In genomic region chr1:2561898-2562895, GRCh38 we compare ENCODE assay signal across 11 cellular contexts. TPM values are rescaled to one million over a fixed set of nuclear protein-coding genes. Genes with fewer than 3 reads are reported as not detected.
DNase-seq lines count a peak whose midpoint lies in the region; ATAC-seq and TF ChIP-seq lines count a peak whose summit lies in the region.
"Had no signal": no experiment of that assay in that cellular context is flagged by ENCODE, and none has a peak within 500 bp of the region (broad histone marks: within the 10 kb centered on the region; RNA-seq: fewer than 3 reads in every experiment).

No MANE protein-coding gene starts in this region.

- intact Hi-C loops in left ventricle myocardium superior (cut with micrococcal nuclease), result no loop called here
- intact Hi-C loops in tibial artery (cut with DNase I; ENCODE audit: low total_unique reads), result no loop called here
- intact Hi-C loops in gastrocnemius medialis (cut with DNase I; ENCODE audit: low total_unique reads), result no loop called here

- in situ Hi-C loops in gastrocnemius medialis (cut with MboI; ENCODE audit: low sequenced_read_pairs in 4 of 4), result no loop called here

- TF ChIP-seq POLR2A in Peyer's patch (IDR thresholded peaks at IDR 0.05) (no peak), gastrocnemius medialis (IDR thresholded peaks at IDR 0.05) (no peak)

- H3K4me3 ChIP-seq in cardiac muscle cell, result no peak overlapping the region
- no peak overlapping the region for H3K4me3 ChIP-seq in Peyer's patch
- no peak overlapping the region for H3K4me3 ChIP-seq in fibroblast of villous mesenchyme (ENCODE audit: low read depth, low read length)
- no peak overlapping the region for H3K4me3 ChIP-seq in tibial artery
- H3K4me3 ChIP-seq in gastrocnemius medialis, result no peak overlapping the region

- H3K36me3 ChIP-seq in cardiac muscle cell, result no peaks in the 10 kb centered on the region
- peaks cover 0 to 63% (median 0%) of the 10 kb centered on the region in 3 donors for H3K36me3 ChIP-seq in Peyer's patch
- peaks cover 0 to 58% (median 33%) of the 10 kb centered on the region in 3 donors for H3K36me3 ChIP-seq in tibial artery
- H3K36me3 ChIP-seq in gastrocnemius medialis, result no peaks in the 10 kb centered on the region

- ATAC-seq in left ventricle myocardium superior (no peak), HG03439 (IDR thresholded peaks at IDR 0.05; ENCODE audit: unreplicated experiment) (no peak), GM19397 (IDR thresholded peaks at IDR 0.05; ENCODE audit: unreplicated experiment) (no peak), gastrocnemius medialis (no peak)

- DNase-seq in cardiac muscle cell (ENCODE audit: low read depth in 1 of 2, low spot score in 1 of 2) (no peak), left ventricle myocardium superior (no peak), Peyer's patch (peak in 1 of 3 donors; percentile 54), fibroblast of villous mesenchyme (ENCODE audit: low read depth) (no peak), tibial artery (no peak), gastrocnemius medialis (no peak)
- DNase-seq: activated CD8-positive, alpha-beta memory T cell treated with anti-CD3 and anti-CD28 coated beads for 24 hours; NCI-H524 had no signal

- no peaks in the 10 kb centered on the region for H3K27me3 ChIP-seq in cardiac muscle cell
- peaks cover 0 to 2% of the 10 kb centered on the region in 2 donors for H3K27me3 ChIP-seq in Peyer's patch
- H3K27me3 ChIP-seq in tibial artery, result peaks cover 0 to 20% of the 10 kb centered on the region in 2 donors
- H3K27me3 ChIP-seq in gastrocnemius medialis, result peaks cover 0 to 8% (median 4%) of the 10 kb centered on the region in 3 donors

- no peak overlapping the region for H3K27ac ChIP-seq in cardiac muscle cell
- H3K27ac ChIP-seq in Peyer's patch, result no peak overlapping the region
- no peak overlapping the region for H3K27ac ChIP-seq in tibial artery
- H3K27ac ChIP-seq in gastrocnemius medialis, result no peak overlapping the region

- peak; percentile 37 for TF ChIP-seq CTCF in cardiac muscle cell (IDR thresholded peaks at IDR 0.05; ENCODE audit: low read depth, low read length)
- peak in 5 of 6 experiments; percentile 30 to 66 (median 51) for TF ChIP-seq CTCF in Peyer's patch (IDR thresholded peaks at IDR 0.05)
- peak; percentile 44 for TF ChIP-seq CTCF in fibroblast of villous mesenchyme (IDR thresholded peaks at IDR 0.05; ENCODE audit: insufficient read depth, low read depth, low read length)
- TF ChIP-seq CTCF in tibial artery (IDR thresholded peaks at IDR 0.05), result peak; percentile 7 to 15
- TF ChIP-seq CTCF in gastrocnemius medialis (IDR thresholded peaks at IDR 0.05 in 4 of 5, conservative IDR thresholded peaks at IDR 0.05 in 1 of 5), result no peak

- no peaks in the 10 kb centered on the region for H3K9me3 ChIP-seq in cardiac muscle cell (ENCODE audit: low read depth)
- no peaks in the 10 kb centered on the region for H3K9me3 ChIP-seq in Peyer's patch
- H3K9me3 ChIP-seq in tibial artery, result no peaks in the 10 kb centered on the region
- H3K9me3 ChIP-seq in gastrocnemius medialis, result no peaks in the 10 kb centered on the region

- H3K4me1 ChIP-seq in cardiac muscle cell (ENCODE audit: low read depth) (no peaks in the 10 kb centered on the region), Peyer's patch (peaks cover 0 to 42% (median 12%) of the 10 kb centered on the region in 4 donors), tibial artery (peaks cover 0 to 12% (median 7%) of the 10 kb centered on the region in 4 donors), gastrocnemius medialis (peaks cover under 1 to 5% of the 10 kb centered on the region in 2 donors)

RNA-seq across cellular contexts. Expression of gene TNFRSF14, which starts 6.0 kb away (rescaled TPM):
- 0.14 and 0.24 TPM in 2 replicates for total RNA-seq in cardiac muscle cell
- 0.75 TPM in 1 of 2 replicates, not detected in the other for polyA plus RNA-seq in cardiac muscle cell
- total RNA-seq in left ventricle myocardium superior, result 16.0 TPM
- total RNA-seq in Peyer's patch, result 100 to 1,000 TPM; 231 to 532 (median 316) TPM
- 17.7 and 24.5 TPM in 2 replicates for total RNA-seq in fibroblast of villous mesenchyme
- 10 to 100 TPM in 1 of 4 donors, 1 to 10 TPM in 3; 3.4 to 11.5 (median 5.0) TPM for total RNA-seq in gastrocnemius medialis

RNA-seq across cellular contexts. Expression of gene PRXL2B, which starts 24.4 kb away (rescaled TPM):
- total RNA-seq in cardiac muscle cell (53.0 and 55.8 TPM in 2 replicates), left ventricle myocardium superior (11.2 TPM), Peyer's patch (10 to 100 TPM; 41.3 to 79.5 (median 59.0) TPM), fibroblast of villous mesenchyme (13.2 and 15.1 TPM in 2 replicates), gastrocnemius medialis (1 to 10 TPM in 2 of 4 donors, under 1 TPM in 2; 0.52 to 2.7 (median 1.1) TPM)
- polyA plus RNA-seq in cardiac muscle cell, result 59.5 and 59.7 TPM in 2 replicates

RNA-seq across cellular contexts. Expression of gene HES5, which starts 32.1 kb away (rescaled TPM):
- not detected in 2 replicates for total RNA-seq in cardiac muscle cell
- polyA plus RNA-seq in cardiac muscle cell, result not detected in 2 replicates
- 1.7 TPM for total RNA-seq in left ventricle myocardium superior
- total RNA-seq in Peyer's patch, result under 1 TPM in 1 of 4 donors, not detected in 3; 0.88 TPM
- under 0.01 TPM in 1 of 2 replicates, not detected in the other for total RNA-seq in fibroblast of villous mesenchyme
- total RNA-seq in gastrocnemius medialis, result under 1 TPM in 1 of 4 donors, not detected in 3; 0.49 TPM
- total RNA-seq: lung microvascular endothelial cell had no signal

RNA-seq across cellular contexts. Expression of gene PANK4, which starts 35.8 kb away (rescaled TPM):
- total RNA-seq in cardiac muscle cell (62.7 and 63.2 TPM in 2 replicates), left ventricle myocardium superior (50.2 TPM), Peyer's patch (10 to 100 TPM; 43.4 to 82.5 (median 70.5) TPM), fibroblast of villous mesenchyme (23.8 and 27.6 TPM in 2 replicates), gastrocnemius medialis (10 to 100 TPM; 27.5 to 54.2 (median 38.5) TPM)
- polyA plus RNA-seq in cardiac muscle cell, result 44.5 and 72.6 TPM in 2 replicates

Comparison
In these comparisons a context has a peak if more than half of its experiments do, and no peak if none do; other contexts are left out.
1. CTCF ChIP-seq: peak in cardiac muscle cell (single experiment), Peyer's patch (5 of 6), fibroblast of villous mesenchyme (single experiment) and tibial artery (2 of 2); none in gastrocnemius medialis (0 of 5).